ENCODE assay signal across 1 cellular context in the genomic region with DNA sequence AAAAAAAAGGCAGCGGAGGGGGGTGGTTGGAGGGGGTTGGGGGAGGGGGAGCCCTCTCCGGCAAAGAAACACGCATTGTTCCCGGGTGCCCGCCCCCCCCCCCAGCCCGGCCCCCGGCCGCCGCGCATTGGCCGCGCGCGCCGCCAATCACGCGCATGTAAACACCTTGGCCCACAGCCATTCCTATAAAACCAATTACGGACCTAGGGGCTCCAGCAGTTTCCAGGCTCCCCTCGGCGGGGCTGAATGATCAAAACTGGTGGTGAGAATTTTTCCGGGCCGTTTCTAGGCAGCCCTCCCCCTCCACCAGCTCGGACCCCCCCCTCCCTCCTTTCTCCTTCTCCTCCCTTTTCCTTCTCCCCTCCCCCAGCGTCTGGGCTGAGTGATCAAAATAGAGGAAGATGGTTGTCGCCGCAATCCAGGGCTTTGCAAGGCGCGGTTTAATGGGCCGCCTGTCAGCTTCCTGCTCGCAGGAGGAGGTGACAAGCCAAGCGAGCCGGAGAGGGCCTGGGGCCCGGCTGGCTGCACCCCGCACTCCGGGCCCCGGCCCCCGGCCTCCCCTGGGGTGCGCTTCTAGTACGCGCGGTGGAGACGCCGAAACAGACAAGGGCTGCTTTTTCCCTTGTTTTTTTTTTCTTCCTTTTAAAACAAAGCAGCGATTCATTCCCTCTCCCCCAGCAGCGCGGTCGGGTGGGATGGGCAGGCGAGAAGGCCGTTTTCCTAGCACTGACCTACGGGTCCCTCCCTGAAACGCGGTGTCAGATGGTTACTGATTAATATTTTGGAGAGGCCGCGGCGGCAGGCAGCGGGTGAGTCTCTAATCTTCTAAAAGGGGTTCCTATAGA.
A peak's percentile ranks its signal among the peaks of the same experiment; 100 is the strongest.
TF ChIP-seq lines count a peak whose summit lies in the region.

No MANE protein-coding gene starts in this region.

TF ChIP-seq in HepG2, 621 proteins besides CTCF, POLR2A, EP300 and RAD21 (continued from another document and continues in another):
- no peak for TF ChIP-seq RFXAP (CRISPR knock-in tag; IDR thresholded peaks at IDR 0.05; ENCODE audit: borderline replicate concordance)
- TF ChIP-seq ZNF768 (CRISPR knock-in tag; IDR thresholded peaks at IDR 0.05), result no peak
- TF ChIP-seq, protein P1, sequence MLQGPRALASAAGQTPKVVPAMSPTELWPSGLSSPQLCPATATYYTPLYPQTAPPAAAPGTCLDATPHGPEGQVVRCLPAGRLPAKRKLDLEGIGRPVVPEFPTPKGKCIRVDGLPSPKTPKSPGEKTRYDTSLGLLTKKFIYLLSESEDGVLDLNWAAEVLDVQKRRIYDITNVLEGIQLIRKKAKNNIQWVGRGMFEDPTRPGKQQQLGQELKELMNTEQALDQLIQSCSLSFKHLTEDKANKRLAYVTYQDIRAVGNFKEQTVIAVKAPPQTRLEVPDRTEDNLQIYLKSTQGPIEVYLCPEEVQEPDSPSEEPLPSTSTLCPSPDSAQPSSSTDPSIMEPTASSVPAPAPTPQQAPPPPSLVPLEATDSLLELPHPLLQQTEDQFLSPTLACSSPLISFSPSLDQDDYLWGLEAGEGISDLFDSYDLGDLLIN (CRISPR knock-in tag; IDR thresholded peaks at IDR 0.05; ENCODE audit: borderline replicate concordance), result no peak
- TF ChIP-seq, protein P2, sequence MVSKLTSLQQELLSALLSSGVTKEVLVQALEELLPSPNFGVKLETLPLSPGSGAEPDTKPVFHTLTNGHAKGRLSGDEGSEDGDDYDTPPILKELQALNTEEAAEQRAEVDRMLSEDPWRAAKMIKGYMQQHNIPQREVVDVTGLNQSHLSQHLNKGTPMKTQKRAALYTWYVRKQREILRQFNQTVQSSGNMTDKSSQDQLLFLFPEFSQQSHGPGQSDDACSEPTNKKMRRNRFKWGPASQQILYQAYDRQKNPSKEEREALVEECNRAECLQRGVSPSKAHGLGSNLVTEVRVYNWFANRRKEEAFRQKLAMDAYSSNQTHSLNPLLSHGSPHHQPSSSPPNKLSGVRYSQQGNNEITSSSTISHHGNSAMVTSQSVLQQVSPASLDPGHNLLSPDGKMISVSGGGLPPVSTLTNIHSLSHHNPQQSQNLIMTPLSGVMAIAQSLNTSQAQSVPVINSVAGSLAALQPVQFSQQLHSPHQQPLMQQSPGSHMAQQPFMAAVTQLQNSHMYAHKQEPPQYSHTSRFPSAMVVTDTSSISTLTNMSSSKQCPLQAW (CRISPR knock-in tag; IDR thresholded peaks at IDR 0.05), result no peak
- TF ChIP-seq, protein P3, sequence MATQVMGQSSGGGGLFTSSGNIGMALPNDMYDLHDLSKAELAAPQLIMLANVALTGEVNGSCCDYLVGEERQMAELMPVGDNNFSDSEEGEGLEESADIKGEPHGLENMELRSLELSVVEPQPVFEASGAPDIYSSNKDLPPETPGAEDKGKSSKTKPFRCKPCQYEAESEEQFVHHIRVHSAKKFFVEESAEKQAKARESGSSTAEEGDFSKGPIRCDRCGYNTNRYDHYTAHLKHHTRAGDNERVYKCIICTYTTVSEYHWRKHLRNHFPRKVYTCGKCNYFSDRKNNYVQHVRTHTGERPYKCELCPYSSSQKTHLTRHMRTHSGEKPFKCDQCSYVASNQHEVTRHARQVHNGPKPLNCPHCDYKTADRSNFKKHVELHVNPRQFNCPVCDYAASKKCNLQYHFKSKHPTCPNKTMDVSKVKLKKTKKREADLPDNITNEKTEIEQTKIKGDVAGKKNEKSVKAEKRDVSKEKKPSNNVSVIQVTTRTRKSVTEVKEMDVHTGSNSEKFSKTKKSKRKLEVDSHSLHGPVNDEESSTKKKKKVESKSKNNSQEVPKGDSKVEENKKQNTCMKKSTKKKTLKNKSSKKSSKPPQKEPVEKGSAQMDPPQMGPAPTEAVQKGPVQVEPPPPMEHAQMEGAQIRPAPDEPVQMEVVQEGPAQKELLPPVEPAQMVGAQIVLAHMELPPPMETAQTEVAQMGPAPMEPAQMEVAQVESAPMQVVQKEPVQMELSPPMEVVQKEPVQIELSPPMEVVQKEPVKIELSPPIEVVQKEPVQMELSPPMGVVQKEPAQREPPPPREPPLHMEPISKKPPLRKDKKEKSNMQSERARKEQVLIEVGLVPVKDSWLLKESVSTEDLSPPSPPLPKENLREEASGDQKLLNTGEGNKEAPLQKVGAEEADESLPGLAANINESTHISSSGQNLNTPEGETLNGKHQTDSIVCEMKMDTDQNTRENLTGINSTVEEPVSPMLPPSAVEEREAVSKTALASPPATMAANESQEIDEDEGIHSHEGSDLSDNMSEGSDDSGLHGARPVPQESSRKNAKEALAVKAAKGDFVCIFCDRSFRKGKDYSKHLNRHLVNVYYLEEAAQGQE (IDR thresholded peaks at IDR 0.05; ENCODE audit: borderline replicate concordance in 1 of 2, low read depth in 1 of 2, low read length in 2 of 2), result peak in 1 of 2 experiments; percentile 47; a peak in 2 of 4 replicates
- TF ChIP-seq HDAC6 (IDR thresholded peaks at IDR 0.05; ENCODE audit: low read depth, low read length), result no peak
- TF ChIP-seq CBFB (CRISPR knock-in tag; IDR thresholded peaks at IDR 0.05), result no peak
- TF ChIP-seq, protein P4, sequence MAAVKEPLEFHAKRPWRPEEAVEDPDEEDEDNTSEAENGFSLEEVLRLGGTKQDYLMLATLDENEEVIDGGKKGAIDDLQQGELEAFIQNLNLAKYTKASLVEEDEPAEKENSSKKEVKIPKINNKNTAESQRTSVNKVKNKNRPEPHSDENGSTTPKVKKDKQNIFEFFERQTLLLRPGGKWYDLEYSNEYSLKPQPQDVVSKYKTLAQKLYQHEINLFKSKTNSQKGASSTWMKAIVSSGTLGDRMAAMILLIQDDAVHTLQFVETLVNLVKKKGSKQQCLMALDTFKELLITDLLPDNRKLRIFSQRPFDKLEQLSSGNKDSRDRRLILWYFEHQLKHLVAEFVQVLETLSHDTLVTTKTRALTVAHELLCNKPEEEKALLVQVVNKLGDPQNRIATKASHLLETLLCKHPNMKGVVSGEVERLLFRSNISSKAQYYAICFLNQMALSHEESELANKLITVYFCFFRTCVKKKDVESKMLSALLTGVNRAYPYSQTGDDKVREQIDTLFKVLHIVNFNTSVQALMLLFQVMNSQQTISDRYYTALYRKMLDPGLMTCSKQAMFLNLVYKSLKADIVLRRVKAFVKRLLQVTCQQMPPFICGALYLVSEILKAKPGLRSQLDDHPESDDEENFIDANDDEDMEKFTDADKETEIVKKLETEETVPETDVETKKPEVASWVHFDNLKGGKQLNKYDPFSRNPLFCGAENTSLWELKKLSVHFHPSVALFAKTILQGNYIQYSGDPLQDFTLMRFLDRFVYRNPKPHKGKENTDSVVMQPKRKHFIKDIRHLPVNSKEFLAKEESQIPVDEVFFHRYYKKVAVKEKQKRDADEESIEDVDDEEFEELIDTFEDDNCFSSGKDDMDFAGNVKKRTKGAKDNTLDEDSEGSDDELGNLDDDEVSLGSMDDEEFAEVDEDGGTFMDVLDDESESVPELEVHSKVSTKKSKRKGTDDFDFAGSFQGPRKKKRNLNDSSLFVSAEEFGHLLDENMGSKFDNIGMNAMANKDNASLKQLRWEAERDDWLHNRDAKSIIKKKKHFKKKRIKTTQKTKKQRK (IDR thresholded peaks at IDR 0.05; ENCODE audit: low read length), result no peak
- TF ChIP-seq, protein P5, sequence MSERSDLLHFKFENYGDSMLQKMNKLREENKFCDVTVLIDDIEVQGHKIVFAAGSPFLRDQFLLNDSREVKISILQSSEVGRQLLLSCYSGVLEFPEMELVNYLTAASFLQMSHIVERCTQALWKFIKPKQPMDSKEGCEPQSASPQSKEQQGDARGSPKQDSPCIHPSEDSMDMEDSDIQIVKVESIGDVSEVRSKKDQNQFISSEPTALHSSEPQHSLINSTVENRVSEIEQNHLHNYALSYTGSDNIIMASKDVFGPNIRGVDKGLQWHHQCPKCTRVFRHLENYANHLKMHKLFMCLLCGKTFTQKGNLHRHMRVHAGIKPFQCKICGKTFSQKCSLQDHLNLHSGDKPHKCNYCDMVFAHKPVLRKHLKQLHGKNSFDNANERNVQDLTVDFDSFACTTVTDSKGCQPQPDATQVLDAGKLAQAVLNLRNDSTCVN (CRISPR knock-in tag; IDR thresholded peaks at IDR 0.05; ENCODE audit: borderline replicate concordance), result no peak
- no peak for TF ChIP-seq MED13 (CRISPR knock-in tag; IDR thresholded peaks at IDR 0.05)
- no peak for TF ChIP-seq ZNF724P (CRISPR knock-in tag; IDR thresholded peaks at IDR 0.05; ENCODE audit: borderline replicate concordance)
- no peak for TF ChIP-seq ZNF337 (CRISPR knock-in tag; IDR thresholded peaks at IDR 0.05; ENCODE audit: borderline replicate concordance, low read depth)
- TF ChIP-seq, protein P6, sequence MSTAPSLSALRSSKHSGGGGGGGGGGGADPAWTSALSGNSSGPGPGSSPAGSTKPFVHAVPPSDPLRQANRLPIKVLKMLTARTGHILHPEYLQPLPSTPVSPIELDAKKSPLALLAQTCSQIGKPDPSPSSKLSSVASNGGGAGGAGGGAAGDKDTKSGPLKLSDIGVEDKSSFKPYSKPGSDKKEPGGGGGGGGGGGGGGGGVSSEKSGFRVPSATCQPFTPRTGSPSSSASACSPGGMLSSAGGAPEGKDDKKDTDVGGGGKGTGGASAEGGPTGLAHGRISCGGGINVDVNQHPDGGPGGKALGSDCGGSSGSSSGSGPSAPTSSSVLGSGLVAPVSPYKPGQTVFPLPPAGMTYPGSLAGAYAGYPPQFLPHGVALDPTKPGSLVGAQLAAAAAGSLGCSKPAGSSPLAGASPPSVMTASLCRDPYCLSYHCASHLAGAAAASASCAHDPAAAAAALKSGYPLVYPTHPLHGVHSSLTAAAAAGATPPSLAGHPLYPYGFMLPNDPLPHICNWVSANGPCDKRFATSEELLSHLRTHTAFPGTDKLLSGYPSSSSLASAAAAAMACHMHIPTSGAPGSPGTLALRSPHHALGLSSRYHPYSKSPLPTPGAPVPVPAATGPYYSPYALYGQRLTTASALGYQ (CRISPR knock-in tag; IDR thresholded peaks at IDR 0.05), result no peak
- no peak for TF ChIP-seq ZNF431 (CRISPR knock-in tag; IDR thresholded peaks at IDR 0.05; ENCODE audit: borderline replicate concordance, low read depth)
- TF ChIP-seq, protein P7, sequence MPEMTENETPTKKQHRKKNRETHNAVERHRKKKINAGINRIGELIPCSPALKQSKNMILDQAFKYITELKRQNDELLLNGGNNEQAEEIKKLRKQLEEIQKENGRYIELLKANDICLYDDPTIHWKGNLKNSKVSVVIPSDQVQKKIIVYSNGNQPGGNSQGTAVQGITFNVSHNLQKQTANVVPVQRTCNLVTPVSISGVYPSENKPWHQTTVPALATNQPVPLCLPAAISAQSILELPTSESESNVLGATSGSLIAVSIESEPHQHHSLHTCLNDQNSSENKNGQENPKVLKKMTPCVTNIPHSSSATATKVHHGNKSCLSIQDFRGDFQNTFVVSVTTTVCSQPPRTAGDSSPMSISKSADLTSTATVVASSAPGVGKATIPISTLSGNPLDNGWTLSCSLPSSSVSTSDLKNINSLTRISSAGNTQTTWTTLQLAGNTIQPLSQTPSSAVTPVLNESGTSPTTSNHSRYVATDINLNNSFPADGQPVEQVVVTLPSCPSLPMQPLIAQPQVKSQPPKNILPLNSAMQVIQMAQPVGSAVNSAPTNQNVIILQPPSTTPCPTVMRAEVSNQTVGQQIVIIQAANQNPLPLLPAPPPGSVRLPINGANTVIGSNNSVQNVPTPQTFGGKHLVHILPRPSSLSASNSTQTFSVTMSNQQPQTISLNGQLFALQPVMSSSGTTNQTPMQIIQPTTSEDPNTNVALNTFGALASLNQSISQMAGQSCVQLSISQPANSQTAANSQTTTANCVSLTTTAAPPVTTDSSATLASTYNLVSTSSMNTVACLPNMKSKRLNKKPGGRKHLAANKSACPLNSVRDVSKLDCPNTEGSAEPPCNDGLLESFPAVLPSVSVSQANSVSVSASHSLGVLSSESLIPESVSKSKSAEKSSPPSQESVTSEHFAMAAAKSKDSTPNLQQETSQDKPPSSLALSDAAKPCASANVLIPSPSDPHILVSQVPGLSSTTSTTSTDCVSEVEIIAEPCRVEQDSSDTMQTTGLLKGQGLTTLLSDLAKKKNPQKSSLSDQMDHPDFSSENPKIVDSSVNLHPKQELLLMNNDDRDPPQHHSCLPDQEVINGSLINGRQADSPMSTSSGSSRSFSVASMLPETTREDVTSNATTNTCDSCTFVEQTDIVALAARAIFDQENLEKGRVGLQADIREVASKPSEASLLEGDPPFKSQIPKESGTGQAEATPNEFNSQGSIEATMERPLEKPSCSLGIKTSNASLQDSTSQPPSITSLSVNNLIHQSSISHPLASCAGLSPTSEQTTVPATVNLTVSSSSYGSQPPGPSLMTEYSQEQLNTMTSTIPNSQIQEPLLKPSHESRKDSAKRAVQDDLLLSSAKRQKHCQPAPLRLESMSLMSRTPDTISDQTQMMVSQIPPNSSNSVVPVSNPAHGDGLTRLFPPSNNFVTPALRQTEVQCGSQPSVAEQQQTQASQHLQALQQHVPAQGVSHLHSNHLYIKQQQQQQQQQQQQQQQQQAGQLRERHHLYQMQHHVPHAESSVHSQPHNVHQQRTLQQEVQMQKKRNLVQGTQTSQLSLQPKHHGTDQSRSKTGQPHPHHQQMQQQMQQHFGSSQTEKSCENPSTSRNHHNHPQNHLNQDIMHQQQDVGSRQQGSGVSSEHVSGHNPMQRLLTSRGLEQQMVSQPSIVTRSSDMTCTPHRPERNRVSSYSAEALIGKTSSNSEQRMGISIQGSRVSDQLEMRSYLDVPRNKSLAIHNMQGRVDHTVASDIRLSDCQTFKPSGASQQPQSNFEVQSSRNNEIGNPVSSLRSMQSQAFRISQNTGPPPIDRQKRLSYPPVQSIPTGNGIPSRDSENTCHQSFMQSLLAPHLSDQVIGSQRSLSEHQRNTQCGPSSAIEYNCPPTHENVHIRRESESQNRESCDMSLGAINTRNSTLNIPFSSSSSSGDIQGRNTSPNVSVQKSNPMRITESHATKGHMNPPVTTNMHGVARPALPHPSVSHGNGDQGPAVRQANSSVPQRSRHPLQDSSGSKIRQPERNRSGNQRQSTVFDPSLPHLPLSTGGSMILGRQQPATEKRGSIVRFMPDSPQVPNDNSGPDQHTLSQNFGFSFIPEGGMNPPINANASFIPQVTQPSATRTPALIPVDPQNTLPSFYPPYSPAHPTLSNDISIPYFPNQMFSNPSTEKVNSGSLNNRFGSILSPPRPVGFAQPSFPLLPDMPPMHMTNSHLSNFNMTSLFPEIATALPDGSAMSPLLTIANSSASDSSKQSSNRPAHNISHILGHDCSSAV (CRISPR knock-in tag; IDR thresholded peaks at IDR 0.05; ENCODE audit: borderline replicate concordance), result no peak
- TF ChIP-seq, protein P8, sequence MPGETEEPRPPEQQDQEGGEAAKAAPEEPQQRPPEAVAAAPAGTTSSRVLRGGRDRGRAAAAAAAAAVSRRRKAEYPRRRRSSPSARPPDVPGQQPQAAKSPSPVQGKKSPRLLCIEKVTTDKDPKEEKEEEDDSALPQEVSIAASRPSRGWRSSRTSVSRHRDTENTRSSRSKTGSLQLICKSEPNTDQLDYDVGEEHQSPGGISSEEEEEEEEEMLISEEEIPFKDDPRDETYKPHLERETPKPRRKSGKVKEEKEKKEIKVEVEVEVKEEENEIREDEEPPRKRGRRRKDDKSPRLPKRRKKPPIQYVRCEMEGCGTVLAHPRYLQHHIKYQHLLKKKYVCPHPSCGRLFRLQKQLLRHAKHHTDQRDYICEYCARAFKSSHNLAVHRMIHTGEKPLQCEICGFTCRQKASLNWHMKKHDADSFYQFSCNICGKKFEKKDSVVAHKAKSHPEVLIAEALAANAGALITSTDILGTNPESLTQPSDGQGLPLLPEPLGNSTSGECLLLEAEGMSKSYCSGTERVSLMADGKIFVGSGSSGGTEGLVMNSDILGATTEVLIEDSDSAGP (CRISPR knock-in tag; IDR thresholded peaks at IDR 0.05; ENCODE audit: borderline replicate concordance), result no peak
- TF ChIP-seq TOPORS (CRISPR knock-in tag; IDR thresholded peaks at IDR 0.05), result no peak
- TF ChIP-seq, protein P9, sequence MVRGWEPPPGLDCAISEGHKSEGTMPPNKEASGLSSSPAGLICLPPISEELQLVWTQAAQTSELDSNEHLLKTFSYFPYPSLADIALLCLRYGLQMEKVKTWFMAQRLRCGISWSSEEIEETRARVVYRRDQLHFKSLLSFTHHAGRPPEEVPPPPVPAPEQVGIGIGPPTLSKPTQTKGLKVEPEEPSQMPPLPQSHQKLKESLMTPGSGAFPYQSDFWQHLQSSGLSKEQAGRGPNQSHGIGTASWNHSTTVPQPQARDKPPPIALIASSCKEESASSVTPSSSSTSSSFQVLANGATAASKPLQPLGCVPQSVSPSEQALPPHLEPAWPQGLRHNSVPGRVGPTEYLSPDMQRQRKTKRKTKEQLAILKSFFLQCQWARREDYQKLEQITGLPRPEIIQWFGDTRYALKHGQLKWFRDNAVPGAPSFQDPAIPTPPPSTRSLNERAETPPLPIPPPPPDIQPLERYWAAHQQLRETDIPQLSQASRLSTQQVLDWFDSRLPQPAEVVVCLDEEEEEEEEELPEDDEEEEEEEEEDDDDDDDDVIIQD (CRISPR knock-in tag; IDR thresholded peaks at IDR 0.05; ENCODE audit: low read depth), result no peak
- TF ChIP-seq RFX1 (IDR thresholded peaks at IDR 0.05), result no peak
